In genomic region chr9:131624636-131625241, GRCh38 we compare ENCODE assay signal across 13 cellular contexts.
DNase-seq lines count a peak whose midpoint lies in the region; ATAC-seq and TF ChIP-seq lines count a peak whose summit lies in the region.
"Had no signal": no experiment of that assay in that cellular context is flagged by ENCODE, and none has a peak within 500 bp of the region (broad histone marks: within the 10 kb centered on the region; RNA-seq: fewer than 3 reads in every experiment).

No MANE protein-coding gene starts in this region.

- POLR2A ChIA-PET in T-cell (lab: Charles Lee), result interaction anchor here in 1 of 2 donors (0.9 kb wide), 1 partner anchor 108 kb away, joined by 3 read pairs; no protein-coding TSS in a partner anchor

- peaks cover 26% of the 10 kb centered on the region for H3K36me3 ChIP-seq in right atrium auricular region
- H3K36me3 ChIP-seq in transverse colon, result peaks cover 0 to 19% (median 5%) of the 10 kb centered on the region in 4 donors

- no peak for TF ChIP-seq EP300 in transverse colon (IDR thresholded peaks at IDR 0.05; ENCODE audit: low read depth)

- H3K27ac ChIP-seq in right atrium auricular region (peak overlapping the region; percentile 77 to 83), transverse colon (peak overlapping the region; percentile 0 to 60 (median 36))

- TF ChIP-seq CTCF in right atrium auricular region (IDR thresholded peaks at IDR 0.05), result no peak
- no peak for TF ChIP-seq CTCF in transverse colon (IDR thresholded peaks at IDR 0.05)
- no peak for TF ChIP-seq CTCF in GM13977 (IDR thresholded peaks at IDR 0.05; ENCODE audit: extremely low read depth, insufficient read depth, missing control alignments)

- H3K9me3 ChIP-seq in right atrium auricular region (no peaks in the 10 kb centered on the region), transverse colon (no peaks in the 10 kb centered on the region)
- H3K9me3 ChIP-seq: BE2C, esophagus muscularis mucosa, mucosa of descending colon had no signal

- no peak for DNase-seq in activated CD8-positive, alpha-beta memory T cell treated with anti-CD3 and anti-CD28 coated beads, Interleukin-2, amount 10 ng/mL, durations not matched to agents 7 days and 5 days
- DNase-seq in activated CD8-positive, alpha-beta memory T cell treated with anti-CD3 and anti-CD28 coated beads for 24 hours, result no peak
- no peak for DNase-seq in T-cell
- peak; percentile 70 for DNase-seq in right atrium auricular region (ENCODE audit: low spot score)
- no peak for DNase-seq in transverse colon
- no peak for DNase-seq in nucleus accumbens (lab: John Stamatoyannopoulos, UW)
- DNase-seq in GM13977 (ENCODE audit: low spot score), result no peak
- DNase-seq: BE2C, NCI-H2107 had no signal

- H3K4me3 ChIP-seq in right atrium auricular region (no peak overlapping the region), transverse colon (no peak overlapping the region)
- H3K4me3 ChIP-seq: esophagus muscularis mucosa, GM23338, mucosa of descending colon had no signal

- CTCF ChIA-PET in activated CD8-positive, alpha-beta memory T cell treated with anti-CD3 and anti-CD28 coated beads, Interleukin-2, amount 10 ng/mL, durations not matched to agents 7 days and 5 days (lab: Charles Lee), result interaction anchor here (0.9 to 1.8 kb wide), 8 partner anchors 18 to 119 kb away, joined by 3 to 7 read pairs (median 3); no protein-coding TSS in a partner anchor
- CTCF ChIA-PET in T-cell (lab: Charles Lee), result no interaction called here

- no peak for TF ChIP-seq POLR2A in transverse colon (IDR thresholded peaks at IDR 0.05)

- H3K27ac Mint-ChIP-seq in activated CD8-positive, alpha-beta memory T cell treated with anti-CD3 and anti-CD28 coated beads, Interleukin-2, amount 10 ng/mL, durations not matched to agents 7 days and 5 days, result peak overlapping the region; percentile 77
- H3K27ac Mint-ChIP-seq in T-cell, result peak overlapping the region; percentile 22 to 70
- H3K27ac Mint-ChIP-seq: GM23338 had no signal

- no peaks in the 10 kb centered on the region for H3K27me3 ChIP-seq in right atrium auricular region
- no peaks in the 10 kb centered on the region for H3K27me3 ChIP-seq in transverse colon
- H3K27me3 ChIP-seq: BE2C, esophagus muscularis mucosa had no signal

- intact Hi-C loops in transverse colon (cut with DNase I; ENCODE audit: low total_unique reads), result no loop called here

- H3K4me3 Mint-ChIP-seq in activated CD8-positive, alpha-beta memory T cell treated with anti-CD3 and anti-CD28 coated beads, Interleukin-2, amount 10 ng/mL, durations not matched to agents 7 days and 5 days, result no peak overlapping the region
- no peak overlapping the region for H3K4me3 Mint-ChIP-seq in T-cell
- H3K4me3 Mint-ChIP-seq: GM23338 had no signal

- H3K4me1 Mint-ChIP-seq in activated CD8-positive, alpha-beta memory T cell treated with anti-CD3 and anti-CD28 coated beads, Interleukin-2, amount 10 ng/mL, durations not matched to agents 7 days and 5 days, result peaks cover 72% of the 10 kb centered on the region
- peaks cover 17 to 43% (median 39%) of the 10 kb centered on the region in 3 donors for H3K4me1 Mint-ChIP-seq in T-cell

- no peaks in the 10 kb centered on the region for H3K9me3 Mint-ChIP-seq in activated CD8-positive, alpha-beta memory T cell treated with anti-CD3 and anti-CD28 coated beads, Interleukin-2, amount 10 ng/mL, durations not matched to agents 7 days and 5 days (ENCODE audit: low read depth)
- H3K9me3 Mint-ChIP-seq in T-cell, result no peaks in the 10 kb centered on the region
- H3K9me3 Mint-ChIP-seq: GM23338 had no signal

- H3K27me3 Mint-ChIP-seq in activated CD8-positive, alpha-beta memory T cell treated with anti-CD3 and anti-CD28 coated beads, Interleukin-2, amount 10 ng/mL, durations not matched to agents 7 days and 5 days, result no peaks in the 10 kb centered on the region
- no peaks in the 10 kb centered on the region for H3K27me3 Mint-ChIP-seq in T-cell

- no peak for ATAC-seq in activated CD8-positive, alpha-beta memory T cell treated with anti-CD3 and anti-CD28 coated beads, Interleukin-2, amount 10 ng/mL, durations not matched to agents 7 days and 5 days
- no peak for ATAC-seq in T-cell (replicated peaks in 1 of 4)
- no peak for ATAC-seq in HG03439 (IDR thresholded peaks at IDR 0.05; ENCODE audit: unreplicated experiment)
- ATAC-seq: GM23338, mucosa of descending colon had no signal

- 53 to 72% methylated on average over 2 to 11 of the region's 11 CpGs for WGBS in transverse colon (ENCODE audit: low coverage in 1 of 2), 2 donors

- H3K4me1 ChIP-seq in right atrium auricular region, result peaks cover 4 to 41% of the 10 kb centered on the region in 2 donors
- H3K4me1 ChIP-seq in transverse colon, result peaks cover 3 to 36% (median 30%) of the 10 kb centered on the region in 4 donors

- in situ Hi-C loops in transverse colon (cut with MboI; ENCODE audit: low pct_ligation_motif_present in 1 of 4, low pct_unique_long_range_greater_than_20kb in 1 of 4, low sequenced_read_pairs in 3 of 4), result loop anchor here in 1 of 4 donors (25.0 kb wide), 1 partner anchor 638 kb away; no protein-coding TSS in a partner anchor
- in situ Hi-C loops in GM13977 (cut with MboI; ENCODE audit: low pct_unique_long_range_greater_than_20kb, low sequenced_read_pairs, unreplicated experiment), result no loop called here

- H3K36me3 Mint-ChIP-seq in activated CD8-positive, alpha-beta memory T cell treated with anti-CD3 and anti-CD28 coated beads, Interleukin-2, amount 10 ng/mL, durations not matched to agents 7 days and 5 days, result peaks cover 70% of the 10 kb centered on the region
- peaks cover 67% of the 10 kb centered on the region for H3K36me3 Mint-ChIP-seq in T-cell
